Comparison of ENCODE assay signal across 15 cellular contexts in genomic region chr12:2615665-2616387, GRCh38.
DNase-seq lines count a peak whose midpoint lies in the region; ATAC-seq, FAIRE-seq and TF ChIP-seq lines count a peak whose summit lies in the region.
"Had no signal": no experiment of that assay in that cellular context is flagged by ENCODE, and none has a peak within 500 bp of the region (broad histone marks: within the 10 kb centered on the region; RNA-seq: fewer than 3 reads in every experiment).

No MANE protein-coding gene starts in this region.

- TF ChIP-seq CTCF in WTC11 (IDR thresholded peaks at IDR 0.05) (no peak), heart left ventricle (IDR thresholded peaks at IDR 0.05) (no peak), neural crest cell (conservative IDR thresholded peaks at IDR 0.05) (no peak)

- H3K36me3 ChIP-seq in BLaER1 treated with 17β-estradiol and CSF1 and Interleukin-3, amounts not matched to agents 10 nM and 100 nM = no peaks in the 10 kb centered on the region
- H3K36me3 ChIP-seq in heart left ventricle = peaks cover 0 to 88% (median 70%) of the 10 kb centered on the region in 9 donors

- 0 out of 22 replicates have a peak, but pooled peaks cover 0 to 4% (median 0%) of the 10 kb centered on the region in 11 experiments for H3K9me3 ChIP-seq in BLaER1 treated with 17β-estradiol and CSF1 and Interleukin-3, amounts not matched to agents 10 nM and 100 nM (replicated peaks in 1 of 11)
- no peaks in the 10 kb centered on the region for H3K9me3 ChIP-seq in heart left ventricle

- H4K20me1 ChIP-seq in BLaER1 treated with 17β-estradiol and CSF1 and Interleukin-3, amounts not matched to agents 10 nM and 100 nM = no peaks in the 10 kb centered on the region

- POLR2A ChIA-PET in WTC11 (lab: Charles Lee) = interaction anchor here (1.1 kb wide), 1 partner anchor 9 kb away, joined by 3 read pairs; no protein-coding TSS in a partner anchor

- peak overlapping the region in 7 of 11 experiments; percentile 37 to 69 (median 63); a peak in 9 of 22 replicates for H3K9ac ChIP-seq in BLaER1 treated with 17β-estradiol and CSF1 and Interleukin-3, amounts not matched to agents 10 nM and 100 nM

- H3K9me3 Mint-ChIP-seq in WTC11 (no peaks in the 10 kb centered on the region), neural crest cell (no peaks in the 10 kb centered on the region)
- H3K9me3 Mint-ChIP-seq: activated CD8-positive, alpha-beta T cell treated with anti-CD3 and anti-CD28 coated beads for 36 hours; central memory CD8-positive, alpha-beta T cell had no signal

- intact Hi-C loops in heart left ventricle (cut with DNase I) = no loop called here

- H3K27me3 ChIP-seq in BLaER1 treated with 17β-estradiol and CSF1 and Interleukin-3, amounts not matched to agents 10 nM and 100 nM = no peaks in the 10 kb centered on the region
- no peaks in the 10 kb centered on the region for H3K27me3 ChIP-seq in heart left ventricle

- peak overlapping the region; percentile 64 to 91 (median 84) for H3K4me2 ChIP-seq in BLaER1 treated with 17β-estradiol and CSF1 and Interleukin-3, amounts not matched to agents 10 nM and 100 nM

- peaks cover 55 to 65% (median 60%) of the 10 kb centered on the region in 10 experiments for H3K4me1 ChIP-seq in BLaER1 treated with 17β-estradiol and CSF1 and Interleukin-3, amounts not matched to agents 10 nM and 100 nM
- H3K4me1 ChIP-seq in heart left ventricle = peaks cover 0 to 19% (median 5%) of the 10 kb centered on the region in 12 donors

- H3K4me1 Mint-ChIP-seq in WTC11 (peaks cover 12% of the 10 kb centered on the region), neural crest cell (peaks cover 7% of the 10 kb centered on the region)
- H3K4me1 Mint-ChIP-seq: central memory CD8-positive, alpha-beta T cell had no signal

- H3K27ac ChIP-seq in BLaER1 treated with 17β-estradiol and CSF1 and Interleukin-3, amounts not matched to agents 10 nM and 100 nM = peak overlapping the region in 9 of 11 experiments; percentile 51 to 83 (median 76); a peak in 18 of 22 replicates
- peak overlapping the region in 8 of 12 donors; percentile 2 to 66 (median 33) for H3K27ac ChIP-seq in heart left ventricle

- DNase-seq in WTC11 (ENCODE audit: low spot score) = peak; percentile 28
- peak; percentile 60 to 78 (median 64) for DNase-seq in heart left ventricle
- no peak for DNase-seq in neural crest cell (ENCODE audit: low read depth, low spot score)
- no peak for DNase-seq in medulla oblongata (ENCODE audit: extremely low spot score)
- no peak for DNase-seq in GM19239 (ENCODE audit: insufficient read length, low spot score)
- no peak for DNase-seq in DMS79 (lab: John Stamatoyannopoulos, UW)
- no peak for DNase-seq in H54 (ENCODE audit: insufficient read length, low spot score)
- DNase-seq: activated CD8-positive, alpha-beta T cell treated with anti-CD3 and anti-CD28 coated beads for 36 hours; activated effector memory CD4-positive, alpha-beta T cell treated with anti-CD3 and anti-CD28 coated beads, Interleukin-2, amount 50 U/mL, for 16 hours; NCI-H1417 treated with DMSO at 0.1 percent for 48 hours; NCI-H748 treated with DMSO at 0.1 percent for 48 hours; SIG-M5; stimulated activated CD4-positive, alpha-beta T cell treated with anti-CD3 and anti-CD28 coated beads, Interleukin-2, amount 100 ng/mL, for 48 hours had no signal

- H3K27ac Mint-ChIP-seq in WTC11 = no peak overlapping the region
- peak overlapping the region; percentile 78 for H3K27ac Mint-ChIP-seq in neural crest cell (ENCODE audit: unreplicated experiment)
- H3K27ac Mint-ChIP-seq: activated CD8-positive, alpha-beta T cell treated with anti-CD3 and anti-CD28 coated beads for 36 hours had no signal

- no peaks in the 10 kb centered on the region for H3K36me3 Mint-ChIP-seq in WTC11
- H3K36me3 Mint-ChIP-seq in neural crest cell (ENCODE audit: low read depth) = no peaks in the 10 kb centered on the region

- CTCF ChIA-PET in WTC11 (lab: Charles Lee) = interaction anchor here (0.8 to 2.8 kb wide), 11 partner anchors 9 to 676 kb away, joined by 3 to 30 read pairs (median 3); no protein-coding TSS in a partner anchor

- 68 to 77% (median 74%) methylated on average over 14 of the region's 14 CpGs for WGBS in heart left ventricle, 4 donors

- ATAC-seq in WTC11 (peak; percentile 82), heart left ventricle (peak in 3 of 4 donors; percentile 10 to 43 (median 18))
- ATAC-seq: activated CD8-positive, alpha-beta T cell treated with anti-CD3 and anti-CD28 coated beads for 36 hours had no signal

- no peak overlapping the region for H3K4me3 Mint-ChIP-seq in WTC11
- H3K4me3 Mint-ChIP-seq in neural crest cell = no peak overlapping the region
- H3K4me3 Mint-ChIP-seq: activated CD8-positive, alpha-beta T cell treated with anti-CD3 and anti-CD28 coated beads for 36 hours; central memory CD8-positive, alpha-beta T cell had no signal

- H3K27me3 Mint-ChIP-seq in WTC11 (ENCODE audit: low read depth) = no peaks in the 10 kb centered on the region
- H3K27me3 Mint-ChIP-seq in neural crest cell (ENCODE audit: low read depth) = no peaks in the 10 kb centered on the region

- no peak overlapping the region for H3K4me3 ChIP-seq in BLaER1 treated with 17β-estradiol and CSF1 and Interleukin-3, amounts not matched to agents 10 nM and 100 nM
- no peak overlapping the region for H3K4me3 ChIP-seq in heart left ventricle

- FAIRE-seq in GM19239 (lab: Jason Lieb, UNC) = no peak
- no peak for FAIRE-seq in H54 (lab: Jason Lieb, UNC)

- TF ChIP-seq POLR2A in heart left ventricle (IDR thresholded peaks at IDR 0.05) (no peak), H54 (IDR thresholded peaks at IDR 0.05; ENCODE audit: low read depth, low read length) (no peak)

TF ChIP-seq in WTC11, 78 proteins besides CTCF, POLR2A, EP300 and RAD21 (continues in another document):
- TF ChIP-seq CDX4 (CRISPR knock-in tag; IDR thresholded peaks at IDR 0.05; ENCODE audit: borderline replicate concordance) = no peak
- TF ChIP-seq, protein P1, sequence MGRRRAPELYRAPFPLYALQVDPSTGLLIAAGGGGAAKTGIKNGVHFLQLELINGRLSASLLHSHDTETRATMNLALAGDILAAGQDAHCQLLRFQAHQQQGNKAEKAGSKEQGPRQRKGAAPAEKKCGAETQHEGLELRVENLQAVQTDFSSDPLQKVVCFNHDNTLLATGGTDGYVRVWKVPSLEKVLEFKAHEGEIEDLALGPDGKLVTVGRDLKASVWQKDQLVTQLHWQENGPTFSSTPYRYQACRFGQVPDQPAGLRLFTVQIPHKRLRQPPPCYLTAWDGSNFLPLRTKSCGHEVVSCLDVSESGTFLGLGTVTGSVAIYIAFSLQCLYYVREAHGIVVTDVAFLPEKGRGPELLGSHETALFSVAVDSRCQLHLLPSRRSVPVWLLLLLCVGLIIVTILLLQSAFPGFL (CRISPR knock-in tag; IDR thresholded peaks at IDR 0.05; ENCODE audit: borderline replicate concordance) = no peak
- no peak for TF ChIP-seq NFYB (CRISPR knock-in tag; conservative IDR thresholded peaks at IDR 0.05; ENCODE audit: low read depth)
- no peak for TF ChIP-seq CREM (CRISPR knock-in tag; IDR thresholded peaks at IDR 0.05)
- TF ChIP-seq TEAD1 (CRISPR knock-in tag; IDR thresholded peaks at IDR 0.05) = no peak
- TF ChIP-seq, protein P2, sequence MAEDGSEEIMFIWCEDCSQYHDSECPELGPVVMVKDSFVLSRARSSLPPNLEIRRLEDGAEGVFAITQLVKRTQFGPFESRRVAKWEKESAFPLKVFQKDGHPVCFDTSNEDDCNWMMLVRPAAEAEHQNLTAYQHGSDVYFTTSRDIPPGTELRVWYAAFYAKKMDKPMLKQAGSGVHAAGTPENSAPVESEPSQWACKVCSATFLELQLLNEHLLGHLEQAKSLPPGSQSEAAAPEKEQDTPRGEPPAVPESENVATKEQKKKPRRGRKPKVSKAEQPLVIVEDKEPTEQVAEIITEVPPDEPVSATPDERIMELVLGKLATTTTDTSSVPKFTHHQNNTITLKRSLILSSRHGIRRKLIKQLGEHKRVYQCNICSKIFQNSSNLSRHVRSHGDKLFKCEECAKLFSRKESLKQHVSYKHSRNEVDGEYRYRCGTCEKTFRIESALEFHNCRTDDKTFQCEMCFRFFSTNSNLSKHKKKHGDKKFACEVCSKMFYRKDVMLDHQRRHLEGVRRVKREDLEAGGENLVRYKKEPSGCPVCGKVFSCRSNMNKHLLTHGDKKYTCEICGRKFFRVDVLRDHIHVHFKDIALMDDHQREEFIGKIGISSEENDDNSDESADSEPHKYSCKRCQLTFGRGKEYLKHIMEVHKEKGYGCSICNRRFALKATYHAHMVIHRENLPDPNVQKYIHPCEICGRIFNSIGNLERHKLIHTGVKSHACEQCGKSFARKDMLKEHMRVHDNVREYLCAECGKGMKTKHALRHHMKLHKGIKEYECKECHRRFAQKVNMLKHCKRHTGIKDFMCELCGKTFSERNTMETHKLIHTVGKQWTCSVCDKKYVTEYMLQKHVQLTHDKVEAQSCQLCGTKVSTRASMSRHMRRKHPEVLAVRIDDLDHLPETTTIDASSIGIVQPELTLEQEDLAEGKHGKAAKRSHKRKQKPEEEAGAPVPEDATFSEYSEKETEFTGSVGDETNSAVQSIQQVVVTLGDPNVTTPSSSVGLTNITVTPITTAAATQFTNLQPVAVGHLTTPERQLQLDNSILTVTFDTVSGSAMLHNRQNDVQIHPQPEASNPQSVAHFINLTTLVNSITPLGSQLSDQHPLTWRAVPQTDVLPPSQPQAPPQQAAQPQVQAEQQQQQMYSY (CRISPR knock-in tag; IDR thresholded peaks at IDR 0.05) = no peak
- no peak for TF ChIP-seq FOXJ3 (CRISPR knock-in tag; IDR thresholded peaks at IDR 0.05; ENCODE audit: borderline replicate concordance)
- TF ChIP-seq ZNF232 (CRISPR knock-in tag; IDR thresholded peaks at IDR 0.05) = no peak
- TF ChIP-seq PRRX2 (CRISPR knock-in tag; IDR thresholded peaks at IDR 0.05) = no peak
- no peak for TF ChIP-seq OVOL2 (CRISPR knock-in tag; IDR thresholded peaks at IDR 0.05; ENCODE audit: borderline replicate concordance)
- no peak for TF ChIP-seq NR2C2 (CRISPR knock-in tag; IDR thresholded peaks at IDR 0.05)
- no peak for TF ChIP-seq E2F5 (CRISPR knock-in tag; IDR thresholded peaks at IDR 0.05)
- TF ChIP-seq NR1H2 (CRISPR knock-in tag; IDR thresholded peaks at IDR 0.05) = no peak
- no peak for TF ChIP-seq KAT7 (CRISPR knock-in tag; IDR thresholded peaks at IDR 0.05; ENCODE audit: borderline replicate concordance)

Comparison
In these comparisons a context has a peak if more than half of its experiments do, and no peak if none do; other contexts are left out.
1. DNase-seq: peak in WTC11 (single experiment) and heart left ventricle (5 of 5); none in neural crest cell (single experiment), medulla oblongata (single experiment), GM19239 (single experiment), DMS79 (single experiment) and H54 (single experiment).